ENCODE assay signal across 17 cellular contexts in genomic region chr16:68486671-68487495, GRCh38. TPM values are rescaled to one million over a fixed set of nuclear protein-coding genes. Genes with fewer than 3 reads are reported as not detected.
A peak's percentile ranks its signal among the peaks of the same experiment; 100 is the strongest.
DNase-seq lines count a peak whose midpoint lies in the region; ATAC-seq and TF ChIP-seq lines count a peak whose summit lies in the region.
"Had no signal": no experiment of that assay in that cellular context is flagged by ENCODE, and none has a peak within 500 bp of the region (broad histone marks: within the 10 kb centered on the region; RNA-seq: fewer than 3 reads in every experiment).

No MANE protein-coding gene starts in this region.

- no peaks in the 10 kb centered on the region for H3K9me2 ChIP-seq in MM.1S (replicated peaks; ENCODE audit: insufficient read depth, low read length)
- no peaks in the 10 kb centered on the region for H3K9me2 ChIP-seq in PC-9 (ENCODE audit: insufficient read depth)

- no peaks in the 10 kb centered on the region for H3K79me2 ChIP-seq in MM.1S (ENCODE audit: low read length)
- H3K79me2 ChIP-seq in PC-9 (ENCODE audit: low read depth): no peaks in the 10 kb centered on the region

- intact Hi-C loops in mucosa of descending colon (cut with DNase I, micrococcal nuclease) (no loop called here), PC-9 (cut with micrococcal nuclease; ENCODE audit: unreplicated experiment) (no loop called here), MCF 10A (cut with micrococcal nuclease) (no loop called here)

- DNase-seq in COLO668 (lab: John Stamatoyannopoulos, UW; ENCODE audit: unreplicated experiment) (peak; percentile 21), MM.1S (peak; percentile 35), SK-N-DZ (ENCODE audit: low spot score) (peak; percentile 55), mucosa of descending colon (peak in 1 of 3 donors; percentile 69), PC-9 (no peak), MCF 10A (ENCODE audit: unreplicated experiment) (no peak), ureter (ENCODE audit: low spot score) (no peak)
- DNase-seq: activated CD4-positive, alpha-beta T cell treated with anti-CD3 and anti-CD28 coated beads for 1 hour; adrenal gland; AML-193; stimulated activated CD4-positive, alpha-beta T cell treated with anti-CD3 and anti-CD28 coated beads, Interleukin-2, amount 100 ng/mL, for 48 hours; stimulated activated naive B cell treated with anti-CD40 and anti-IgM and Interleukin-4, amounts not matched to agents 10 μg/mL and 1 μg/mL and 100 μg/mL, for 72 hours; T-cell had no signal

- H3K27me3 Mint-ChIP-seq in MCF 10A (ENCODE audit: insufficient read depth, unreplicated experiment): no peaks in the 10 kb centered on the region
- H3K27me3 Mint-ChIP-seq: T-cell had no signal

- H3K36me3 Mint-ChIP-seq in MCF 10A (ENCODE audit: insufficient read depth, unreplicated experiment): no peaks in the 10 kb centered on the region
- H3K36me3 Mint-ChIP-seq: mesothelial cell of epicardium; stimulated activated naive B cell treated with anti-CD40 and anti-IgM and Interleukin-4, amounts not matched to agents 10 μg/mL and 1 μg/mL and 100 μg/mL, for 72 hours; T-cell had no signal

- CTCF ChIA-PET in PC-9 (lab: Charles Lee) (no interaction called here), MCF 10A (lab: Yijun Ruan, JAX) (interaction anchor here (0.7 to 1.6 kb wide), 4 partner anchors 34 to 120 kb away, joined by 3 to 8 read pairs (median 4); no protein-coding TSS in a partner anchor)

- no peak for TF ChIP-seq CTCF in MM.1S (IDR thresholded peaks at IDR 0.05; ENCODE audit: low read length)
- no peak for TF ChIP-seq CTCF in mucosa of descending colon (IDR thresholded peaks at IDR 0.05)
- TF ChIP-seq CTCF in PC-9 (conservative IDR thresholded peaks at IDR 0.05): no peak
- no peak for TF ChIP-seq CTCF in MCF 10A (IDR thresholded peaks at IDR 0.05; ENCODE audit: unreplicated experiment)

- H3F3A ChIP-seq in MM.1S (ENCODE audit: insufficient read depth, low read length): no peaks in the 10 kb centered on the region
- no peaks in the 10 kb centered on the region for H3F3A ChIP-seq in PC-9 (ENCODE audit: insufficient read depth, low read depth)

- H3K27ac ChIP-seq in MM.1S (ENCODE audit: low read length) (peak overlapping the region; percentile 1; the same call in 1 of the 2 replicates), PC-9 (no peak overlapping the region)
- H3K27ac ChIP-seq: adrenal gland, right atrium auricular region had no signal

- H3K27me3 ChIP-seq in MM.1S (replicated peaks; ENCODE audit: insufficient read depth, low read length) (no peaks in the 10 kb centered on the region), PC-9 (ENCODE audit: insufficient read depth, low read depth) (no peaks in the 10 kb centered on the region)
- H3K27me3 ChIP-seq: adrenal gland, right atrium auricular region had no signal

- BruUV-seq in PC-9 (replicated peaks; lab: Mats Ljungman, UMichigan) (no TSS peak), MCF 10A (replicated peaks; lab: Mats Ljungman, UMichigan) (no TSS peak)

- POLR2A ChIA-PET in PC-9 (lab: Charles Lee; ENCODE audit: unreplicated experiment) (interaction anchor here (0.5 kb wide), 2 partner anchors 298 to 722 kb away, joined by 4 to 6 read pairs; no protein-coding TSS in a partner anchor), MCF 10A (lab: Yijun Ruan, JAX) (interaction anchor here (0.8 kb wide), 1 partner anchor 36 kb away, joined by 3 read pairs; no protein-coding TSS in a partner anchor)

- H3K9me3 Mint-ChIP-seq in MCF 10A (ENCODE audit: unreplicated experiment): no peaks in the 10 kb centered on the region
- H3K9me3 Mint-ChIP-seq: stimulated activated naive B cell treated with anti-CD40 and anti-IgM and Interleukin-4, amounts not matched to agents 10 μg/mL and 1 μg/mL and 100 μg/mL, for 72 hours; T-cell had no signal

- H3K4me2 ChIP-seq in MM.1S (ENCODE audit: low read depth, low read length): no peak overlapping the region
- H3K4me2 ChIP-seq in PC-9: no peak overlapping the region

- H2AFZ ChIP-seq in MM.1S (ENCODE audit: low read length): peak overlapping the region; percentile 11; the same call in 1 of the 2 replicates
- no peak overlapping the region for H2AFZ ChIP-seq in PC-9

- peaks cover 32% of the 10 kb centered on the region for H3K4me1 ChIP-seq in MM.1S (ENCODE audit: low read length)
- H3K4me1 ChIP-seq in mucosa of descending colon (ENCODE audit: low read depth): peaks cover 18% of the 10 kb centered on the region
- peaks cover 28% of the 10 kb centered on the region for H3K4me1 ChIP-seq in PC-9 (replicated peaks; ENCODE audit: insufficient read depth)
- H3K4me1 ChIP-seq: adrenal gland had no signal

- ATAC-seq in mucosa of descending colon: peak; percentile 84
- ATAC-seq in activated CD4-positive, CD25-positive, alpha-beta regulatory T cell treated with anti-CD3 and anti-CD28 coated beads, Interleukin-2, amount 50 U/mL, for 24 hours: no peak
- ATAC-seq: stimulated activated naive B cell treated with anti-CD40 and anti-IgM and Interleukin-4, amounts not matched to agents 10 μg/mL and 1 μg/mL and 100 μg/mL, for 72 hours; T-cell had no signal

- no peak overlapping the region for H3K27ac Mint-ChIP-seq in MCF 10A (ENCODE audit: low read depth, unreplicated experiment)
- H3K27ac Mint-ChIP-seq: mesothelial cell of epicardium; stimulated activated naive B cell treated with anti-CD40 and anti-IgM and Interleukin-4, amounts not matched to agents 10 μg/mL and 1 μg/mL and 100 μg/mL, for 72 hours; T-cell had no signal

- H3K4me3 Mint-ChIP-seq in MCF 10A (ENCODE audit: unreplicated experiment): no peak overlapping the region
- H3K4me3 Mint-ChIP-seq: mesothelial cell of epicardium; stimulated activated naive B cell treated with anti-CD40 and anti-IgM and Interleukin-4, amounts not matched to agents 10 μg/mL and 1 μg/mL and 100 μg/mL, for 72 hours; T-cell had no signal

- H3K9me3 ChIP-seq in MM.1S (replicated peaks; ENCODE audit: insufficient read depth, low read length) (no peaks in the 10 kb centered on the region), mucosa of descending colon (no peaks in the 10 kb centered on the region), PC-9 (ENCODE audit: insufficient read depth, low read depth) (no peaks in the 10 kb centered on the region)
- H3K9me3 ChIP-seq: adrenal gland, right atrium auricular region had no signal

- H3K4me3 ChIP-seq in MM.1S (ENCODE audit: low read length) (no peak overlapping the region), mucosa of descending colon (no peak overlapping the region), PC-9 (no peak overlapping the region)
- H3K4me3 ChIP-seq: adrenal gland, right atrium auricular region had no signal

- peaks cover 16% of the 10 kb centered on the region for H3K4me1 Mint-ChIP-seq in MCF 10A (ENCODE audit: insufficient read depth, unreplicated experiment)

- no peak overlapping the region for H3K9ac ChIP-seq in MM.1S (ENCODE audit: low read length)

- H3K36me3 ChIP-seq in MM.1S (replicated peaks; ENCODE audit: insufficient read depth, low read length): no peaks in the 10 kb centered on the region
- H3K36me3 ChIP-seq in mucosa of descending colon (ENCODE audit: low read depth): no peaks in the 10 kb centered on the region
- no peaks in the 10 kb centered on the region for H3K36me3 ChIP-seq in PC-9 (ENCODE audit: low read depth)
- H3K36me3 ChIP-seq: adrenal gland, right atrium auricular region had no signal

- H4K20me1 ChIP-seq in MM.1S (ENCODE audit: insufficient read depth, low read length) (no peaks in the 10 kb centered on the region), PC-9 (ENCODE audit: insufficient read depth) (no peaks in the 10 kb centered on the region)

RNA-seq across cellular contexts. Expression of gene SMPD3, which starts 38.6 kb away (rescaled TPM):
- polyA plus RNA-seq in SK-N-DZ (2014; cell fraction: cytosol; rRNA removed): 10.4 and 13.0 TPM in 2 replicates
- polyA plus RNA-seq in SK-N-DZ (2014; cell fraction: nucleus; rRNA removed): 16.0 and 20.8 TPM in 2 replicates
- total RNA-seq in mucosa of descending colon: 10 to 100 TPM; 31.8 to 82.7 (median 62.3) TPM
- total RNA-seq in PC-9 (2021): 0.30 and 0.94 TPM in 2 replicates
- total RNA-seq in MCF 10A (2022): 0.25 TPM in 1 of 2 replicates, not detected in the other
- 1.6 TPM for total RNA-seq in ureter
- total RNA-seq: H4 had no signal

RNA-seq across cellular contexts. Expression of gene ZFP90, which starts 52.2 kb away (rescaled TPM):
- 37.8 and 46.8 TPM in 2 replicates for polyA plus RNA-seq in SK-N-DZ (2014; cell fraction: cytosol; rRNA removed)
- 30.0 and 37.4 TPM in 2 replicates for polyA plus RNA-seq in SK-N-DZ (2014; cell fraction: nucleus; rRNA removed)
- total RNA-seq in mucosa of descending colon (10 to 100 TPM; 10.2 to 18.1 (median 12.8) TPM), PC-9 (2021) (14.5 and 20.5 TPM in 2 replicates), MCF 10A (2022) (25.5 and 29.3 TPM in 2 replicates), ureter (33.6 TPM)

Comparison
In these comparisons a context has a peak if more than half of its experiments do, and no peak if none do; other contexts are left out.
1. DNase-seq: peak in COLO668 (single experiment), MM.1S (single experiment) and SK-N-DZ (single experiment); none in PC-9 (0 of 2), MCF 10A (single experiment) and ureter (single experiment).
2. RNA of gene SMPD3, which starts 38.6 kb away (total RNA-seq): 31.8 to 82.7 TPM in mucosa of descending colon; 1.6 TPM in ureter (single experiment), 0.30 to 0.94 TPM in PC-9 and 0.25 TPM in MCF 10A; every median in the first group is over 10 times any median in the second.